27 cellular contexts compared by ENCODE assay signal in the genomic region with DNA sequence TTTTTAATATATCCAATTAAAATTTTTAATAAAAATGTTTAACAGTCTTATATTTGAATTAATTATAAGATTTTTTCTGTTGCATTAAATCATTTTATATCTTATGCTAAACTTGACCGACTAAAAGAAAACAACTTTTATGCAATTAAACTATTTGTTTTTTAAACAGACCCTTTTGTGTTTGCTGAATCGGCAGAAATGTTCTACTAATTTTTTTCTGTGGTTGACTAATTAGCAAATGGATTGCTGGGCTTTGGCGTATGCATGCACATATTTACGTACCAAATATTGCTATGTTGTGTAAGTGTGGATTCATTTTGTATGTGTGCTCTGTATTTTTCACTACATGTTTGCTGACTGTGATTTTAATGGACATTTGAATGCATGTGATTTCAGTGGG.
"Had no signal": no experiment of that assay in that cellular context is flagged by ENCODE, and none has a peak within 500 bp of the region (broad histone marks: within the 10 kb centered on the region; RNA-seq: fewer than 3 reads in every experiment).

No MANE protein-coding gene starts in this region.

- DNase-seq: activated CD4-positive, alpha-beta T cell treated with anti-CD3 and anti-CD28 coated beads for 1 hour; activated CD4-positive, alpha-beta T cell treated with anti-CD3 and anti-CD28 coated beads, Interleukin-2, amount 10 ng/mL, durations not matched to agents 24 days and 14 days; activated CD4-positive, alpha-beta T cell treated with anti-CD3 and anti-CD28 coated beads, Interleukin-2, amount 50 U/mL, for 48 hours; activated CD8-positive, alpha-beta memory T cell treated with anti-CD3 and anti-CD28 coated beads, Interleukin-2, amount 10 ng/mL, durations not matched to agents 7 days and 5 days; activated effector memory CD4-positive, alpha-beta T cell treated with anti-CD3 and anti-CD28 coated beads, Interleukin-2, amount 50 U/mL, for 16 hours; activated naive CD4-positive, alpha-beta T cell treated with anti-CD3 and anti-CD28 coated beads for 36 hours; activated T-cell treated with anti-CD3 and anti-CD28 coated beads, Interleukin-2, amount 50 U/mL, for 24 hours; amygdala; MG63; MV-4-11; NCI-H1092 treated with DMSO at 0.1 percent for 48 hours; NCI-H1436; NCI-H1694 treated with DMSO at 0.1 percent for 48 hours; NCI-H2029 treated with DMSO at 0.1 percent for 48 hours; NCI-H510A treated with DMSO at 0.1 percent for 48 hours; NCI-H69; NK-92 treated with Interleukin-12 subunit alpha and Interleukin-12 subunit beta, amount 100 ng/mL, for 24 hours; Peyer's patch; SHP77; SW 1271 had no signal

- H3K36me3 Mint-ChIP-seq: activated CD8-positive, alpha-beta memory T cell treated with anti-CD3 and anti-CD28 coated beads, Interleukin-2, amount 10 ng/mL, durations not matched to agents 7 days and 5 days; activated naive CD8-positive, alpha-beta T cell; WTC11 had no signal

- H3K27ac ChIP-seq: cardiac muscle cell, Peyer's patch, SJSA1 had no signal

- H3K27ac Mint-ChIP-seq: activated CD4-positive, alpha-beta T cell treated with anti-CD3 and anti-CD28 coated beads, Interleukin-2, amount 10 ng/mL, durations not matched to agents 24 days and 14 days; activated CD8-positive, alpha-beta memory T cell treated with anti-CD3 and anti-CD28 coated beads, Interleukin-2, amount 10 ng/mL, durations not matched to agents 7 days and 5 days; activated naive CD4-positive, alpha-beta T cell treated with anti-CD3 and anti-CD28 coated beads for 36 hours; activated naive CD8-positive, alpha-beta T cell; activated T-cell treated with anti-CD3 and anti-CD28 coated beads, Interleukin-2, amount 50 U/mL, for 24 hours; activated T-helper 1 cell treated with anti-CD3 and anti-CD28 coated beads, Interleukin-12 subunit alpha, Interleukin-12 subunit beta, Interleukin-2, Interleukin-4 antibody, amounts not matched to agents 30 ng/mL and 10 ng/mL and 1 ng/mL, durations not matched to agents 14 hours and 24 hours and 36 hours; T-helper 1 cell treated with Interleukin-12 subunit alpha and Interleukin-12 subunit beta and Interleukin-4 antibody, amounts not matched to agents 30 μg/mL and 1 μg/mL, for 36 hours; WTC11 had no signal

- H3K9me3 Mint-ChIP-seq: activated CD4-positive, alpha-beta T cell treated with anti-CD3 and anti-CD28 coated beads, Interleukin-2, amount 10 ng/mL, durations not matched to agents 24 days and 14 days; activated naive CD4-positive, alpha-beta T cell treated with anti-CD3 and anti-CD28 coated beads for 36 hours; activated T-cell treated with anti-CD3 and anti-CD28 coated beads, Interleukin-2, amount 50 U/mL, for 24 hours; activated T-helper 1 cell treated with anti-CD3 and anti-CD28 coated beads, Interleukin-12 subunit alpha, Interleukin-12 subunit beta, Interleukin-2, Interleukin-4 antibody, amounts not matched to agents 30 ng/mL and 10 ng/mL and 1 ng/mL, durations not matched to agents 14 hours and 24 hours and 36 hours; T-helper 1 cell treated with Interleukin-12 subunit alpha and Interleukin-12 subunit beta and Interleukin-4 antibody, amounts not matched to agents 30 μg/mL and 1 μg/mL, for 36 hours; WTC11 had no signal

- ATAC-seq: activated CD8-positive, alpha-beta memory T cell treated with anti-CD3 and anti-CD28 coated beads, Interleukin-2, amount 10 ng/mL, durations not matched to agents 7 days and 5 days; WTC11 had no signal

- H3K27me3 Mint-ChIP-seq: activated CD4-positive, alpha-beta T cell treated with anti-CD3 and anti-CD28 coated beads, Interleukin-2, amount 10 ng/mL, durations not matched to agents 24 days and 14 days; activated CD8-positive, alpha-beta memory T cell treated with anti-CD3 and anti-CD28 coated beads, Interleukin-2, amount 10 ng/mL, durations not matched to agents 7 days and 5 days; activated T-cell treated with anti-CD3 and anti-CD28 coated beads, Interleukin-2, amount 50 U/mL, for 24 hours had no signal

- H3K4me3 Mint-ChIP-seq: activated CD4-positive, alpha-beta T cell treated with anti-CD3 and anti-CD28 coated beads, Interleukin-2, amount 10 ng/mL, durations not matched to agents 24 days and 14 days; activated CD8-positive, alpha-beta memory T cell treated with anti-CD3 and anti-CD28 coated beads, Interleukin-2, amount 10 ng/mL, durations not matched to agents 7 days and 5 days; activated naive CD4-positive, alpha-beta T cell treated with anti-CD3 and anti-CD28 coated beads for 36 hours; activated naive CD8-positive, alpha-beta T cell; activated T-cell treated with anti-CD3 and anti-CD28 coated beads, Interleukin-2, amount 50 U/mL, for 24 hours; activated T-helper 1 cell treated with anti-CD3 and anti-CD28 coated beads, Interleukin-12 subunit alpha, Interleukin-12 subunit beta, Interleukin-2, Interleukin-4 antibody, amounts not matched to agents 30 ng/mL and 10 ng/mL and 1 ng/mL, durations not matched to agents 14 hours and 24 hours and 36 hours; T-helper 1 cell treated with Interleukin-12 subunit alpha and Interleukin-12 subunit beta and Interleukin-4 antibody, amounts not matched to agents 30 μg/mL and 1 μg/mL, for 36 hours; WTC11 had no signal

- H3K9me3 ChIP-seq: MG63, Peyer's patch, SJSA1 had no signal

- H3K27me3 ChIP-seq: brain microvascular endothelial cell, cardiac muscle cell, MG63, Peyer's patch, SJSA1 had no signal

- H3K36me3 ChIP-seq: brain microvascular endothelial cell, cardiac muscle cell, MG63, Peyer's patch, SJSA1 had no signal

- H3K4me3 ChIP-seq: cardiac muscle cell, MG63, Peyer's patch, SJSA1 had no signal

- H3K4me1 Mint-ChIP-seq: activated CD4-positive, alpha-beta T cell treated with anti-CD3 and anti-CD28 coated beads, Interleukin-2, amount 10 ng/mL, durations not matched to agents 24 days and 14 days; activated CD8-positive, alpha-beta memory T cell treated with anti-CD3 and anti-CD28 coated beads, Interleukin-2, amount 10 ng/mL, durations not matched to agents 7 days and 5 days had no signal
